ENCODE assay signal across 10 cellular contexts in genomic region chr10:661891-662605, GRCh38. TPM values are rescaled to one million over a fixed set of nuclear protein-coding genes. Genes with fewer than 3 reads are reported as not detected.
DNase-seq lines count a peak whose midpoint lies in the region; ATAC-seq and TF ChIP-seq lines count a peak whose summit lies in the region.
"Had no signal": no experiment of that assay in that cellular context is flagged by ENCODE, and none has a peak within 500 bp of the region (broad histone marks: within the 10 kb centered on the region; RNA-seq: fewer than 3 reads in every experiment).

No MANE protein-coding gene starts in this region.

- no peaks in the 10 kb centered on the region for H3K36me3 Mint-ChIP-seq in activated T-cell treated with anti-CD3 and anti-CD28 coated beads, Interleukin-2, amount 50 U/mL, for 24 hours (ENCODE audit: low read depth)
- H3K36me3 Mint-ChIP-seq in activated T-cell treated with anti-CD3 and anti-CD28 coated beads, Interleukin-2, amount 50 U/mL, for 72 hours (ENCODE audit: insufficient read depth in 2 of 2), result no peaks in the 10 kb centered on the region

- no peak for ATAC-seq in activated T-cell treated with anti-CD3 and anti-CD28 coated beads, Interleukin-2, amount 50 U/mL, for 72 hours (replicated peaks in 1 of 2)
- ATAC-seq in body of pancreas (no peak), mucosa of descending colon (peak; percentile 31), HG03378 (IDR thresholded peaks at IDR 0.05; ENCODE audit: unreplicated experiment) (no peak)

- H3K36me3 ChIP-seq in body of pancreas (replicated peaks in 1 of 2; ENCODE audit: insufficient read depth in 1 of 2, low read depth in 2 of 2) (no peaks in the 10 kb centered on the region), mucosa of descending colon (ENCODE audit: low read depth) (no peaks in the 10 kb centered on the region), testis (ENCODE audit: low read depth, missing control alignments) (no peaks in the 10 kb centered on the region), smooth muscle cell (ENCODE audit: low read depth) (no peaks in the 10 kb centered on the region)

- H3K4me1 ChIP-seq in body of pancreas (peaks cover 51% of the 10 kb centered on the region), mucosa of descending colon (ENCODE audit: low read depth) (peaks cover 23% of the 10 kb centered on the region), testis (peaks cover 43% of the 10 kb centered on the region), smooth muscle cell (ENCODE audit: low read depth) (peaks cover 10% of the 10 kb centered on the region)

- TF ChIP-seq CTCF in body of pancreas (IDR thresholded peaks at IDR 0.05), result peak in 3 of 7 experiments; percentile 3 to 31 (median 6)
- no peak for TF ChIP-seq CTCF in mucosa of descending colon (IDR thresholded peaks at IDR 0.05)
- no peak for TF ChIP-seq CTCF in testis (IDR thresholded peaks at IDR 0.05)
- no peak for TF ChIP-seq CTCF in smooth muscle cell (IDR thresholded peaks at IDR 0.05; ENCODE audit: borderline replicate concordance, insufficient read depth, poor library complexity, severe bottlenecking)

- 60 to 63% methylated on average over 19 of the region's 19 CpGs for WGBS in body of pancreas, 2 donors
- WGBS in testis, 2 donors, result 86 to 90% methylated on average over 19 of the region's 19 CpGs
- 89% methylated on average over 19 of the region's 19 CpGs for WGBS in smooth muscle cell (ENCODE audit: low lambda C conversion rate)

- no peak overlapping the region for H3K27ac Mint-ChIP-seq in activated T-cell treated with anti-CD3 and anti-CD28 coated beads, Interleukin-2, amount 50 U/mL, for 24 hours
- H3K27ac Mint-ChIP-seq in activated T-cell treated with anti-CD3 and anti-CD28 coated beads, Interleukin-2, amount 50 U/mL, for 72 hours, result no peak overlapping the region
- H3K27ac Mint-ChIP-seq: activated CD4-positive, alpha-beta T cell treated with anti-CD3 and anti-CD28 coated beads, Interleukin-2, amount 10 ng/mL, durations not matched to agents 7 days and 5 days had no signal

- peak; percentile 3 for DNase-seq in activated T-cell treated with anti-CD3 and anti-CD28 coated beads, Interleukin-2, amount 50 U/mL, for 24 hours
- no peak for DNase-seq in activated T-cell treated with anti-CD3 and anti-CD28 coated beads, Interleukin-2, amount 50 U/mL, for 72 hours
- DNase-seq in body of pancreas (peak in 3 of 4 donors; percentile 30 to 69 (median 53)), mucosa of descending colon (peak; percentile 9 to 52 (median 33)), testis (no peak), smooth muscle cell (lab: John Stamatoyannopoulos, UW; ENCODE audit: unreplicated experiment) (no peak), NCI-H2107 (lab: John Stamatoyannopoulos, UW) (no peak)
- DNase-seq: activated CD4-positive, alpha-beta T cell treated with anti-CD3 and anti-CD28 coated beads, Interleukin-2, amount 10 ng/mL, durations not matched to agents 7 days and 5 days; NCI-H446 treated with DMSO at 0.1 percent for 48 hours had no signal

- TF ChIP-seq POLR2A in body of pancreas (IDR thresholded peaks at IDR 0.05) (no peak), testis (IDR thresholded peaks at IDR 0.05) (no peak)

- H3K9me3 Mint-ChIP-seq in activated T-cell treated with anti-CD3 and anti-CD28 coated beads, Interleukin-2, amount 50 U/mL, for 24 hours, result no peaks in the 10 kb centered on the region
- H3K9me3 Mint-ChIP-seq in activated T-cell treated with anti-CD3 and anti-CD28 coated beads, Interleukin-2, amount 50 U/mL, for 72 hours, result no peaks in the 10 kb centered on the region
- H3K9me3 Mint-ChIP-seq: activated CD4-positive, alpha-beta T cell treated with anti-CD3 and anti-CD28 coated beads, Interleukin-2, amount 10 ng/mL, durations not matched to agents 7 days and 5 days had no signal

- no peak overlapping the region for H3K9ac ChIP-seq in smooth muscle cell (ENCODE audit: low read depth)

- H3K27me3 Mint-ChIP-seq in activated T-cell treated with anti-CD3 and anti-CD28 coated beads, Interleukin-2, amount 50 U/mL, for 24 hours, result peaks cover 28% of the 10 kb centered on the region
- H3K27me3 Mint-ChIP-seq in activated T-cell treated with anti-CD3 and anti-CD28 coated beads, Interleukin-2, amount 50 U/mL, for 72 hours (ENCODE audit: low read depth), result peaks cover 19% of the 10 kb centered on the region
- H3K27me3 Mint-ChIP-seq: activated CD4-positive, alpha-beta T cell treated with anti-CD3 and anti-CD28 coated beads, Interleukin-2, amount 10 ng/mL, durations not matched to agents 7 days and 5 days had no signal

- peaks cover 87% of the 10 kb centered on the region for H4K20me1 ChIP-seq in smooth muscle cell (ENCODE audit: low read depth)

- H2AFZ ChIP-seq in smooth muscle cell (ENCODE audit: low read depth), result no peak overlapping the region

- no peak overlapping the region for H3K4me2 ChIP-seq in smooth muscle cell

- peaks cover 8% of the 10 kb centered on the region for H3K4me1 Mint-ChIP-seq in activated T-cell treated with anti-CD3 and anti-CD28 coated beads, Interleukin-2, amount 50 U/mL, for 24 hours (ENCODE audit: low read depth)
- H3K4me1 Mint-ChIP-seq in activated T-cell treated with anti-CD3 and anti-CD28 coated beads, Interleukin-2, amount 50 U/mL, for 72 hours (ENCODE audit: low read depth), result no peaks in the 10 kb centered on the region

- H3K27me3 ChIP-seq in body of pancreas, result no peaks in the 10 kb centered on the region
- no peaks in the 10 kb centered on the region for H3K27me3 ChIP-seq in testis
- H3K27me3 ChIP-seq in smooth muscle cell (ENCODE audit: low read depth), result no peaks in the 10 kb centered on the region

- no peaks in the 10 kb centered on the region for H3F3A ChIP-seq in smooth muscle cell (ENCODE audit: low read depth)

- H3K4me3 ChIP-seq in body of pancreas (no peak overlapping the region), mucosa of descending colon (no peak overlapping the region), testis (no peak overlapping the region), smooth muscle cell (no peak overlapping the region)

- intact Hi-C loops in body of pancreas (cut with DNase I), result no loop called here
- intact Hi-C loops in mucosa of descending colon (cut with DNase I, micrococcal nuclease), result no loop called here
- intact Hi-C loops in testis (cut with DNase I; ENCODE audit: low total_unique reads), result no loop called here

- no peaks in the 10 kb centered on the region for H3K9me3 ChIP-seq in body of pancreas
- no peaks in the 10 kb centered on the region for H3K9me3 ChIP-seq in mucosa of descending colon
- no peaks in the 10 kb centered on the region for H3K9me3 ChIP-seq in testis
- no peaks in the 10 kb centered on the region for H3K9me3 ChIP-seq in smooth muscle cell (replicated peaks; ENCODE audit: low read depth)

- H3K27ac ChIP-seq in body of pancreas, result peak overlapping the region in 3 of 4 donors; percentile 75 to 83 (median 81)
- peak overlapping the region; percentile 43 to 84 for H3K27ac ChIP-seq in testis
- no peak overlapping the region for H3K27ac ChIP-seq in smooth muscle cell (ENCODE audit: low read depth)

- peaks cover 73% of the 10 kb centered on the region for H3K79me2 ChIP-seq in smooth muscle cell (ENCODE audit: low read depth)

- no peak overlapping the region for H3K4me3 Mint-ChIP-seq in activated T-cell treated with anti-CD3 and anti-CD28 coated beads, Interleukin-2, amount 50 U/mL, for 24 hours
- no peak overlapping the region for H3K4me3 Mint-ChIP-seq in activated T-cell treated with anti-CD3 and anti-CD28 coated beads, Interleukin-2, amount 50 U/mL, for 72 hours
- H3K4me3 Mint-ChIP-seq: activated CD4-positive, alpha-beta T cell treated with anti-CD3 and anti-CD28 coated beads, Interleukin-2, amount 10 ng/mL, durations not matched to agents 7 days and 5 days had no signal

RNA-seq across cellular contexts. Expression of gene DIP2C, which starts 27.4 kb away (rescaled TPM):
- 1 to 10 TPM in 1 of 2 donors, under 1 TPM in 1; 0.70 to 1.6 TPM for total RNA-seq in activated T-cell treated with anti-CD3 and anti-CD28 coated beads, Interleukin-2, amount 50 U/mL, for 72 hours
- total RNA-seq in body of pancreas, result 10 to 100 TPM in 1 of 2 donors, 1 to 10 TPM in 1; 9.6 to 11.9 TPM
- total RNA-seq in mucosa of descending colon, result 10 to 100 TPM in 1 of 3 donors, 1 to 10 TPM in 2; 8.0 to 72.0 (median 8.5) TPM
- total RNA-seq in testis, result 10 to 100 TPM; 30.1 to 43.4 TPM
- polyA plus RNA-seq in testis (ENCODE audit: insufficient read depth, low read depth, low replicate concordance), result 14.9 TPM
- 14.1 and 15.3 TPM in 2 replicates for total RNA-seq in smooth muscle cell
- 14.5 and 14.9 TPM in 2 replicates for polyA plus RNA-seq in smooth muscle cell

Comparison
In these comparisons a context has a peak if more than half of its experiments do, and no peak if none do; other contexts are left out.
1. DNase-seq: peak in activated T-cell treated with anti-CD3 and anti-CD28 coated beads, Interleukin-2, amount 50 U/mL, for 24 hours (single experiment), body of pancreas (3 of 4) and mucosa of descending colon (3 of 3); none in activated T-cell treated with anti-CD3 and anti-CD28 coated beads, Interleukin-2, amount 50 U/mL, for 72 hours (0 of 2), testis (single experiment), smooth muscle cell (single experiment) and NCI-H2107 (single experiment).